In genomic region chr17:16415031-16415924, GRCh38 we compare ENCODE assay signal across 8 cellular contexts. TPM values are rescaled to one million over a fixed set of nuclear protein-coding genes. Genes with fewer than 3 reads are reported as not detected.
DNase-seq lines count a peak whose midpoint lies in the region; ATAC-seq and TF ChIP-seq lines count a peak whose summit lies in the region.

TRPV2 (plus strand) TSS chr17:16415571; CDS start chr17:16417669, 2,098 bp downstream.

- H3K27me3 Mint-ChIP-seq in Calu3 (ENCODE audit: unreplicated experiment) = no peaks in the 10 kb centered on the region

- intact Hi-C loops in Calu3 (cut with micrococcal nuclease; ENCODE audit: unreplicated experiment) = no loop called here

- H3K4me1 Mint-ChIP-seq in Calu3 (ENCODE audit: low read depth, unreplicated experiment) = peaks cover 19% of the 10 kb centered on the region

- H3K36me3 ChIP-seq in HUES6 (ENCODE audit: control insufficient read depth, insufficient read depth, low read length) (no peaks in the 10 kb centered on the region), esophagus (ENCODE audit: control insufficient read depth in 2 of 2, insufficient read depth in 2 of 2, low read length in 1 of 2) (peaks cover 0 to 4% of the 10 kb centered on the region in 2 donors)

- no peaks in the 10 kb centered on the region for H3K9me3 Mint-ChIP-seq in Calu3 (ENCODE audit: low read depth, unreplicated experiment)

- H3K9me3 ChIP-seq in HUES6 (ENCODE audit: control insufficient read depth, insufficient read depth, low read depth, low read length) = no peaks in the 10 kb centered on the region
- no peaks in the 10 kb centered on the region for H3K9me3 ChIP-seq in esophagus (ENCODE audit: control insufficient read depth in 2 of 2, insufficient read depth in 1 of 2, low read depth in 1 of 2, low read length in 1 of 2)

- no peak for ATAC-seq in omental fat pad (ENCODE audit: low FRiP score)

- peaks cover 7% of the 10 kb centered on the region for H3K36me3 Mint-ChIP-seq in Calu3 (ENCODE audit: insufficient read depth, unreplicated experiment)

- no TSS peak for BruUV-seq in Calu3 (replicated peaks; lab: Mats Ljungman, UMichigan)

- DNase-seq in NCI-H82 (lab: John Stamatoyannopoulos, UW) = peak; percentile 55
- DNase-seq in NCI-H82 treated with DMSO at 0.1 percent for 48 hours (lab: John Stamatoyannopoulos, UW; ENCODE audit: unreplicated experiment) = no peak
- peak; percentile 58 to 67 for DNase-seq in activated CD4-positive, alpha-beta T cell treated with anti-CD3 and anti-CD28 coated beads, Interleukin-2, amount 50 U/mL, for 48 hours
- no peak for DNase-seq in omental fat pad (ENCODE audit: low spot score)
- DNase-seq in DMS114 treated with DMSO at 0.1 percent for 48 hours (lab: John Stamatoyannopoulos, UW; ENCODE audit: unreplicated experiment) = no peak
- DNase-seq in Calu3 = no peak

- H3K27me3 ChIP-seq in HUES6 (ENCODE audit: control insufficient read depth, insufficient read depth, low read length) (no peaks in the 10 kb centered on the region), esophagus (ENCODE audit: control insufficient read depth in 1 of 2, insufficient read depth in 2 of 2, low read length in 2 of 2) (no peaks in the 10 kb centered on the region)

- CTCF ChIA-PET in Calu3 (lab: Charles Lee) = interaction anchor here (1.6 kb wide), 1 partner anchor 52 kb away, joined by 6 read pairs; no protein-coding TSS in a partner anchor

- no peak within 1 kb of the TSS for H3K27ac Mint-ChIP-seq in Calu3 (ENCODE audit: unreplicated experiment)

- 32 to 34% methylated on average over 19 to 21 of the region's 21 CpGs for WGBS in esophagus, 2 donors

- H3K9ac ChIP-seq in HUES6 (ENCODE audit: low read length) = peak within 1 kb of the TSS; percentile 36

- no peak within 1 kb of the TSS for H3K4me3 Mint-ChIP-seq in Calu3 (ENCODE audit: low read depth, unreplicated experiment)

- H3K27ac ChIP-seq in HUES6 (ENCODE audit: low read depth, low read length) (no peak within 1 kb of the TSS), esophagus (ENCODE audit: low read depth in 2 of 2, low read length in 1 of 2) (peak within 1 kb of the TSS; percentile 82 to 90)

- H3K4me1 ChIP-seq in HUES6 (ENCODE audit: control insufficient read depth, insufficient read depth, low read length) = peaks cover 37% of the 10 kb centered on the region
- peaks cover 0 to 10% of the 10 kb centered on the region in 2 donors for H3K4me1 ChIP-seq in esophagus (ENCODE audit: control insufficient read depth in 2 of 2, insufficient read depth in 2 of 2, low read length in 1 of 2)

- no peak for TF ChIP-seq CTCF in omental fat pad (IDR thresholded peaks at IDR 0.05)
- no peak for TF ChIP-seq CTCF in Calu3 (IDR thresholded peaks at IDR 0.05; ENCODE audit: unreplicated experiment)

- peak within 1 kb of the TSS; percentile 65 for H3K4me3 ChIP-seq in HUES6 (ENCODE audit: low read depth, low read length)
- H3K4me3 ChIP-seq in esophagus (ENCODE audit: low read depth in 1 of 2, low read length in 2 of 2) = peak within 1 kb of the TSS; percentile 45 to 55

RNA-seq across cellular contexts. Expression of gene TRPV2, which starts in this region (rescaled TPM):
- 1 to 10 TPM; 2.7 to 2.8 TPM for polyA plus RNA-seq in esophagus
- 10 to 100 TPM; 12.1 to 47.6 (median 28.9) TPM for total RNA-seq in omental fat pad
- total RNA-seq in Calu3 (2022) = 0.87 and 1.0 TPM in 2 replicates

Comparison
In these comparisons a context has a peak if more than half of its experiments do, and no peak if none do; other contexts are left out.
1. DNase-seq: peak in NCI-H82 (single experiment) and activated CD4-positive, alpha-beta T cell treated with anti-CD3 and anti-CD28 coated beads, Interleukin-2, amount 50 U/mL, for 48 hours (2 of 2); none in NCI-H82 treated with DMSO at 0.1 percent for 48 hours (single experiment), omental fat pad (single experiment), DMS114 treated with DMSO at 0.1 percent for 48 hours (single experiment) and Calu3 (single experiment).